1 cellular context compared by ENCODE assay signal in the genomic region with DNA sequence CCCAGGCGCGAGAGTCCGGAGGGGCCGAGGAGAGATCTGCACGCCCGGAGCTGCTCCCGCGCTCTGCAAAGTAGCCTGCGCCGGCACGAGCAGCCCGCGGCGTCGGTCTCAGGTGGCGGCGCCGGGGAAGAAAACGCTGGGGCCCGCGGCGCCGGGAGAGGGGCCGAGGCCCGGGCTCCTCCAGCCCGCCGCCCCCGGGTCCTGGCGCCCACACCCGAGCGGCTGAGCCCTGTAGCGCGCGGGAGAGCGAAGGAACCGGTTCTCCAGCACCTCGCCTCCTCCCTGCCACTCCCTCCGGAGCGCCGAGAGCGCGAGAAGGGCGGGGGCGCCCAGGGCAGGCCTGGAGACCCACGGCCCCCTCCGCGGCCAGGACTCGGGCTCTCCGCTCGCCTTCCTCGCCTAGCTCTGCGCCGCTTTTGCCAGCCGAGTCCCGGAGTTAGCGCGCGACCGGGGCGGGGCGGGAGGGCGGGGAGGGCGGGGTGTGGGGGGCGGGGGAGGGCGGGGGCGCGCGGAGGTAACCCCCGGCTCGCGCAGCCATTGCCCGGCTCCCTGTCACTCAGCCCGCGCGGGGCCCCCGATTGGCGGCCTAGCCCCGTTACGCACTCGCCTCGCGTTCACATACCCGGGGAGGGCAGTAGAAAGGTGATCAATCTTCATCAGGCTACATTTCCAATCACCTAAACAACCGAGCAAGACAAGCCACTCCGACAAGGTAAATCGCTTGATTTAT.
TF ChIP-seq lines count a peak whose summit lies in the region.

A gene (plus strand): TSS at position 645 of the 730 bp plus-strand sequence. CDS start 2,161 bp downstream, outside the sequence.

TF ChIP-seq in HepG2, 621 proteins besides CTCF, POLR2A, EP300 and RAD21 (continued from another document and continues in another):
- TF ChIP-seq, protein P1, sequence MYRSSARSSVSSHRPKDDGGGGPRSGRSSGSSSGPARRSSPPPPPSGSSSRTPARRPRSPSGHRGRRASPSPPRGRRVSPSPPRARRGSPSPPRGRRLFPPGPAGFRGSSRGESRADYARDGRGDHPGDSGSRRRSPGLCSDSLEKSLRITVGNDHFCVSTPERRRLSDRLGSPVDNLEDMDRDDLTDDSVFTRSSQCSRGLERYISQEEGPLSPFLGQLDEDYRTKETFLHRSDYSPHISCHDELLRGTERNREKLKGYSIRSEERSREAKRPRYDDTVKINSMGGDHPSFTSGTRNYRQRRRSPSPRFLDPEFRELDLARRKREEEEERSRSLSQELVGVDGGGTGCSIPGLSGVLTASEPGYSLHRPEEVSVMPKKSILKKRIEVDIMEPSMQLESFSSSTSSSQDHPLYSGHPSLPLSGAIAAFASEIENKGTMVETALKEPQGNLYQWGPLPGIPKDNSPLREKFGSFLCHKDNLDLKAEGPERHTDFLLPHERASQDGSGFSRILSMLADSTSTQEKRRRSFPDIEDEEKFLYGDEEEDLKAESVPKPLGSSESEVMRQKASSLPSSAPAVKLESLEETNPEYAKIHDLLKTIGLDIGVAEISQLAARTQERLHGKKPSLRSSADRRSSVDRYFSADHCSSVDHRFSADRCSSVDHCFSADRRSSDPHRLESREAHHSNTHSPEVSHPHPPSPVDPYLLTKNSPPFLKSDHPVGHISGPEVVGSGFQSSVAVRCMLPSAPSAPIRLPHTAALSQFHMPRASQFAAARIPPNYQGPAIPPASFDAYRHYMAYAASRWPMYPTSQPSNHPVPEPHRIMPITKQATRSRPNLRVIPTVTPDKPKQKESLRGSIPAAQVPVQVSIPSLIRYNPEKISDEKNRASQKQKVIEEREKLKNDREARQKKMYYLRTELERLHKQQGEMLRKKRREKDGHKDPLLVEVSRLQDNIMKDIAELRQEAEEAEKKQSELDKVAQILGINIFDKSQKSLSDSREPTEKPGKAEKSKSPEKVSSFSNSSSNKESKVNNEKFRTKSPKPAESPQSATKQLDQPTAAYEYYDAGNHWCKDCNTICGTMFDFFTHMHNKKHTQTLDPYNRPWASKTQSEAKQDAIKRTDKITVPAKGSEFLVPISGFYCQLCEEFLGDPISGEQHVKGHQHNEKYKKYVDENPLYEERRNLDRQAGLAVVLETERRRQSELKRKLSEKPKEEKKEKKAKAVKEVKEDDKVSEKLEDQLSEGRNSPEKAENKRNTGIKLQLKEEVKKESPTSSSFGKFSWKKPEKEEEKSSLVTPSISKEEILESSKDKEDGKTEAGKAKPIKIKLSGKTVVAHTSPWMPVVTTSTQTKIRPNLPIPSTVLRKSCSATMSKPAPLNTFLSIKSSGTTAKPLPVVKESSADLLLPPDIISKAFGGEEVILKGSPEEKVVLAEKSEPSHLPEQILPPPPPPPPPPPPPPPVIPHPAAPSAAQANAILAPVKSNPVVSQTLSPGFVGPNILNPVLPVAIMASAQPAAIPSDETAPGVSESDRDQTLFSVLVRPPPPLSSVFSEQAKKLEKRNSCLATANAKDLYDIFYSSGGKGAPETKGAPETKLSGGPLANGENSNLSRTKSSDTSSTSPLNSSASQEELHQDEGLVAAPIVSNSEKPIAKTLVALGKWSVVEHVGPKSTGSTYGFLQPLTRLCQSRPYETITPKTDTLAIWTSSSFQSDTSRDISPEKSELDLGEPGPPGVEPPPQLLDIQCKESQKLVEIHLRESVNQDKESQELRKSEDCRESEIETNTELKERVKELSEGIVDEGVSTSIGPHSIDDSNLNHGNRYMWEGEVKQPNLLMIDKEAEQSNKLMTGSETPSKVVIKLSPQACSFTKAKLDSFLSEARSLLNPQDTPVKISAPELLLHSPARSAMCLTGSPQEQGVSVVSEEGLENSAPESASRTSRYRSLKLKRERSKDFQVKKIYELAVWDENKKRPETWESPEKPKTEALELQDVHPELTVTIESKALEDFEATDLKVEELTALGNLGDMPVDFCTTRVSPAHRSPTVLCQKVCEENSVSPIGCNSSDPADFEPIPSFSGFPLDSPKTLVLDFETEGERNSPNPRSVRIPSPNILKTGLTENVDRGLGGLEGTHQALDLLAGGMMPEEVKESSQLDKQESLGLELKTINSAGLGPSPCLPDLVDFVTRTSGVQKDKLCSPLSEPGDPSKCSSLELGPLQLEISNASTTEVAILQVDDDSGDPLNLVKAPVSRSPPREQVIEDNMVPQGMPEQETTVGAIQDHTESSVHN (CRISPR knock-in tag; IDR thresholded peaks at IDR 0.05) = no peak; the same call in 1 of the 2 replicates
- TF ChIP-seq CCAR2 (optimal IDR thresholded peaks at IDR 0.05; ENCODE audit: low read depth, low read length) (no peak), SPEN (CRISPR knock-in tag; IDR thresholded peaks at IDR 0.05; ENCODE audit: low read depth) (peak; percentile 35; the same call in 1 of the 2 replicates), ZNF136 (CRISPR knock-in tag; IDR thresholded peaks at IDR 0.05; ENCODE audit: low read depth) (no peak), NFKBIZ (CRISPR knock-in tag; IDR thresholded peaks at IDR 0.05) (no peak), ZNF841 (CRISPR knock-in tag; IDR thresholded peaks at IDR 0.05; ENCODE audit: borderline replicate concordance) (no peak), IRF2 (CRISPR knock-in tag; IDR thresholded peaks at IDR 0.05) (no peak), GABPB1 (CRISPR knock-in tag; IDR thresholded peaks at IDR 0.05) (peak; percentile 73; the same call in 1 of the 2 replicates), ZNF598 (CRISPR knock-in tag; IDR thresholded peaks at IDR 0.05; ENCODE audit: borderline replicate concordance) (no peak), ZSCAN29 (CRISPR knock-in tag; conservative IDR thresholded peaks at IDR 0.05) (no peak), ZBTB21 (CRISPR knock-in tag; IDR thresholded peaks at IDR 0.05) (no peak), SALL1 (CRISPR knock-in tag; IDR thresholded peaks at IDR 0.05) (peak; percentile 42; the same call in 1 of the 2 replicates), ZBTB1 (CRISPR knock-in tag; IDR thresholded peaks at IDR 0.05; ENCODE audit: borderline replicate concordance) (no peak), ZNF350 (CRISPR knock-in tag; IDR thresholded peaks at IDR 0.05; ENCODE audit: borderline replicate concordance, low read depth) (0 out of 2 replicates have a peak, but pooled peaks have one; percentile 2), ZMYM4 (CRISPR knock-in tag; IDR thresholded peaks at IDR 0.05) (peak; percentile 86), RCOR2 (CRISPR knock-in tag; IDR thresholded peaks at IDR 0.05) (no peak), ZNF264 (CRISPR knock-in tag; IDR thresholded peaks at IDR 0.05) (no peak), HOXA3 (CRISPR knock-in tag; IDR thresholded peaks at IDR 0.05) (peak; percentile 17; the same call in 1 of the 2 replicates), ZNF260 (CRISPR knock-in tag; IDR thresholded peaks at IDR 0.05; ENCODE audit: borderline replicate concordance, low read depth) (no peak), KLF12 (CRISPR knock-in tag; IDR thresholded peaks at IDR 0.05; ENCODE audit: borderline replicate concordance) (0 out of 2 replicates have a peak, but pooled peaks have one; percentile 20), ZNF224 (CRISPR knock-in tag; IDR thresholded peaks at IDR 0.05) (no peak)
- TF ChIP-seq, protein P2, sequence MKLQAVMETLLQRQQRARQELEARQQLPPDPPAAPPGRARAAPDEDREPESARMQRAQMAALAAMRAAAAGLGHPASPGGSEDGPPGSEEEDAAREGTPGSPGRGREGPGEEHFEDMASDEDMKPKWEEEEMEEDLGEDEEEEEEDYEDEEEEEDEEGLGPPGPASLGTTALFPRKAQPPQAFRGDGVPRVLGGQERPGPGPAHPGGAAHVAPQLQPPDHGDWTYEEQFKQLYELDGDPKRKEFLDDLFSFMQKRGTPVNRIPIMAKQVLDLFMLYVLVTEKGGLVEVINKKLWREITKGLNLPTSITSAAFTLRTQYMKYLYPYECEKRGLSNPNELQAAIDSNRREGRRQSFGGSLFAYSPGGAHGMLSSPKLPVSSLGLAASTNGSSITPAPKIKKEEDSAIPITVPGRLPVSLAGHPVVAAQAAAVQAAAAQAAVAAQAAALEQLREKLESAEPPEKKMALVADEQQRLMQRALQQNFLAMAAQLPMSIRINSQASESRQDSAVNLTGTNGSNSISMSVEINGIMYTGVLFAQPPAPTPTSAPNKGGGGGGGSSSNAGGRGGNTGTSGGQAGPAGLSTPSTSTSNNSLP (IDR thresholded peaks at IDR 0.05; ENCODE audit: low read depth, low read length) = no peak
- TF ChIP-seq, protein P3, sequence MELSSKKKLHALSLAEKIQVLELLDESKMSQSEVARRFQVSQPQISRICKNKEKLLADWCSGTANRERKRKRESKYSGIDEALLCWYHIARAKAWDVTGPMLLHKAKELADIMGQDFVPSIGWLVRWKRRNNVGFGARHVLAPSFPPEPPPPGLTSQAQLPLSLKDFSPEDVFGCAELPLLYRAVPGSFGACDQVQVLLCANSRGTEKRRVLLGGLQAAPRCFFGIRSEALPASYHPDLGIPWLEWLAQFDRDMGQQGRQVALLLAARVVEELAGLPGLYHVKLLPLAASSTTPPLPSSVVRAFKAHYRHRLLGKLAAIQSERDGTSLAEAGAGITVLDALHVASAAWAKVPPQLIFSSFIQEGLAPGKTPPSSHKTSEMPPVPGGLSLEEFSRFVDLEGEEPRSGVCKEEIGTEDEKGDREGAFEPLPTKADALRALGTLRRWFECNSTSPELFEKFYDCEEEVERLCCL (CRISPR knock-in tag; IDR thresholded peaks at IDR 0.05; ENCODE audit: borderline replicate concordance) = no peak
- TF ChIP-seq, protein P4, sequence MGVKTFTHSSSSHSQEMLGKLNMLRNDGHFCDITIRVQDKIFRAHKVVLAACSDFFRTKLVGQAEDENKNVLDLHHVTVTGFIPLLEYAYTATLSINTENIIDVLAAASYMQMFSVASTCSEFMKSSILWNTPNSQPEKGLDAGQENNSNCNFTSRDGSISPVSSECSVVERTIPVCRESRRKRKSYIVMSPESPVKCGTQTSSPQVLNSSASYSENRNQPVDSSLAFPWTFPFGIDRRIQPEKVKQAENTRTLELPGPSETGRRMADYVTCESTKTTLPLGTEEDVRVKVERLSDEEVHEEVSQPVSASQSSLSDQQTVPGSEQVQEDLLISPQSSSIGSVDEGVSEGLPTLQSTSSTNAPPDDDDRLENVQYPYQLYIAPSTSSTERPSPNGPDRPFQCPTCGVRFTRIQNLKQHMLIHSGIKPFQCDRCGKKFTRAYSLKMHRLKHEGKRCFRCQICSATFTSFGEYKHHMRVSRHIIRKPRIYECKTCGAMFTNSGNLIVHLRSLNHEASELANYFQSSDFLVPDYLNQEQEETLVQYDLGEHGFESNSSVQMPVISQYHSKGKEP (CRISPR knock-in tag; IDR thresholded peaks at IDR 0.05) = no peak
- TF ChIP-seq, protein P5, sequence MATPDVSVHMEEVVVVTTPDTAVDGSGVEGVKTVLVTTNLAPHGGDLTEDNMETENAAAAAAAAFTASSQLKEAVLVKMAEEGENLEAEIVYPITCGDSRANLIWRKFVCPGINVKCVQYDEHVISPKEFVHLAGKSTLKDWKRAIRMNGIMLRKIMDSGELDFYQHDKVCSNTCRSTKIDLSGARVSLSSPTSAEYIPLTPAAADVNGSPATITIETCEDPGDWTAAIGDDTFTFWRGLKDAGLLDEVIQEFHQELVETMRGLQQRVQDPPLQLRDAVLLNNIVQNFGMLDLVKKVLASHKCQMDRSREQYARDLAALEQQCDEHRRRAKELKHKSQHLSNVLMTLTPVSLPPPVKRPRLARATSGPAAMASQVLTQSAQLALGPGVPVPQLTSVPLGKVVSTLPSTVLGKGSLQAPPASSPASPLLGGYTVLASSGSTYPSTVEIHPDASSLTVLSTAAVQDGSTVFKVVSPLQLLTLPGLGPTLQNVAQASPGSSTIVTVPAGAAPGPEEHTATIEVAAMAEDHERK (CRISPR knock-in tag; IDR thresholded peaks at IDR 0.05; ENCODE audit: low read depth) = peak; percentile 55
- TF ChIP-seq, protein P6, sequence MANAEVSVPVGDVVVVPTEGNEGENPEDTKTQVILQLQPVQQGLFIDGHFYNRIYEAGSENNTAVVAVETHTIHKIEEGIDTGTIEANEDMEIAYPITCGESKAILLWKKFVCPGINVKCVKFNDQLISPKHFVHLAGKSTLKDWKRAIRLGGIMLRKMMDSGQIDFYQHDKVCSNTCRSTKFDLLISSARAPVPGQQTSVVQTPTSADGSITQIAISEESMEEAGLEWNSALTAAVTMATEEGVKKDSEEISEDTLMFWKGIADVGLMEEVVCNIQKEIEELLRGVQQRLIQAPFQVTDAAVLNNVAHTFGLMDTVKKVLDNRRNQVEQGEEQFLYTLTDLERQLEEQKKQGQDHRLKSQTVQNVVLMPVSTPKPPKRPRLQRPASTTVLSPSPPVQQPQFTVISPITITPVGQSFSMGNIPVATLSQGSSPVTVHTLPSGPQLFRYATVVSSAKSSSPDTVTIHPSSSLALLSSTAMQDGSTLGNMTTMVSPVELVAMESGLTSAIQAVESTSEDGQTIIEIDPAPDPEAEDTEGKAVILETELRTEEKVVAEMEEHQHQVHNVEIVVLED (CRISPR knock-in tag; IDR thresholded peaks at IDR 0.05; ENCODE audit: borderline replicate concordance) = peak; percentile 65; the same call in 1 of the 2 replicates
- TF ChIP-seq, protein P7, sequence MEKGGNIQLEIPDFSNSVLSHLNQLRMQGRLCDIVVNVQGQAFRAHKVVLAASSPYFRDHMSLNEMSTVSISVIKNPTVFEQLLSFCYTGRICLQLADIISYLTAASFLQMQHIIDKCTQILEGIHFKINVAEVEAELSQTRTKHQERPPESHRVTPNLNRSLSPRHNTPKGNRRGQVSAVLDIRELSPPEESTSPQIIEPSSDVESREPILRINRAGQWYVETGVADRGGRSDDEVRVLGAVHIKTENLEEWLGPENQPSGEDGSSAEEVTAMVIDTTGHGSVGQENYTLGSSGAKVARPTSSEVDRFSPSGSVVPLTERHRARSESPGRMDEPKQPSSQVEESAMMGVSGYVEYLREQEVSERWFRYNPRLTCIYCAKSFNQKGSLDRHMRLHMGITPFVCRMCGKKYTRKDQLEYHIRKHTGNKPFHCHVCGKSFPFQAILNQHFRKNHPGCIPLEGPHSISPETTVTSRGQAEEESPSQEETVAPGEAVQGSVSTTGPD (CRISPR knock-in tag; IDR thresholded peaks at IDR 0.05) = no peak
- TF ChIP-seq, protein P8, sequence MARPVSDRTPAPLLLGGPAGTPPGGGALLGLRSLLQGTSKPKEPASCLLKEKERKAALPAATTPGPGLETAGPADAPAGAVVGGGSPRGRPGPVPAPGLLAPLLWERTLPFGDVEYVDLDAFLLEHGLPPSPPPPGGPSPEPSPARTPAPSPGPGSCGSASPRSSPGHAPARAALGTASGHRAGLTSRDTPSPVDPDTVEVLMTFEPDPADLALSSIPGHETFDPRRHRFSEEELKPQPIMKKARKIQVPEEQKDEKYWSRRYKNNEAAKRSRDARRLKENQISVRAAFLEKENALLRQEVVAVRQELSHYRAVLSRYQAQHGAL (CRISPR knock-in tag; IDR thresholded peaks at IDR 0.05; ENCODE audit: not compliant biosample characterization) = peak; percentile 56
